32 cellular contexts compared by ENCODE assay signal in genomic region chr1:227508431-227508830, GRCh38.
"Had no signal": no experiment of that assay in that cellular context is flagged by ENCODE, and none has a peak within 500 bp of the region (broad histone marks: within the 10 kb centered on the region; RNA-seq: fewer than 3 reads in every experiment).

No MANE protein-coding gene starts in this region.

- H3K9me3 ChIP-seq: ascending aorta had no signal

- H3K4me3 Mint-ChIP-seq: activated B cell treated with CpG ODN at 0.5 μM for 24 hours; activated CD4-positive, alpha-beta memory T cell treated with anti-CD3 and anti-CD28 coated beads for 36 hours; activated CD4-positive, alpha-beta T cell treated with anti-CD3 and anti-CD28 coated beads, Interleukin-2, amount 10 ng/mL, durations not matched to agents 7 days and 5 days; activated CD8-positive, alpha-beta T cell treated with anti-CD3 and anti-CD28 coated beads for 36 hours; activated naive CD4-positive, alpha-beta T cell treated with anti-CD3 and anti-CD28 coated beads, Interleukin-2, amount 10 ng/mL, durations not matched to agents 7 days and 5 days; activated naive CD4-positive, alpha-beta T cell treated with anti-CD3 and anti-CD28 coated beads, Interleukin-2, amount 50 U/mL, for 24 hours; activated naive CD8-positive, alpha-beta T cell; activated naive CD8-positive, alpha-beta T cell treated with anti-CD3 and anti-CD28 coated beads, Interleukin-2, amount 10 ng/mL, durations not matched to agents 7 days and 5 days; activated naive CD8-positive, alpha-beta T cell treated with anti-CD3 and anti-CD28 coated beads, Interleukin-2, amount 50 U/mL, for 24 hours; activated T-cell treated with anti-CD3 and anti-CD28 coated beads, Interleukin-2, amount 50 U/mL, for 24 hours; brain; central memory CD8-positive, alpha-beta T cell; T-helper 1 cell treated with Interleukin-12 subunit alpha and Interleukin-12 subunit beta and Interleukin-4 antibody, amounts not matched to agents 30 μg/mL and 1 μg/mL, for 36 hours; T-helper 2 cell treated with Interferon-gamma antibody and Interleukin-4, amounts not matched to agents 5 μg/mL and 100 μg/mL, for 36 hours had no signal

- DNase-seq: activated B cell treated with CpG ODN at 0.5 μM for 24 hours; activated CD4-positive, alpha-beta memory T cell treated with anti-CD3 and anti-CD28 coated beads for 36 hours; activated CD4-positive, alpha-beta T cell treated with anti-CD3 and anti-CD28 coated beads for 4 hours; activated CD4-positive, alpha-beta T cell treated with anti-CD3 and anti-CD28 coated beads, Interleukin-2, amount 10 ng/mL, durations not matched to agents 7 days and 5 days; activated CD4-positive, CD25-positive, alpha-beta regulatory T cell treated with anti-CD3 and anti-CD28 coated beads, Interleukin-2, amount 50 U/mL, for 72 hours; activated CD8-positive, alpha-beta memory T cell treated with anti-CD3 and anti-CD28 coated beads, Interleukin-2, amount 50 U/mL, for 48 hours; activated CD8-positive, alpha-beta T cell treated with anti-CD3 and anti-CD28 coated beads for 36 hours; activated effector memory CD4-positive, alpha-beta T cell treated with Interleukin-2 at 50 U/mL for 16 hours; activated gamma-delta T cell; activated naive CD4-positive, alpha-beta T cell treated with anti-CD3 and anti-CD28 coated beads, Interleukin-2, amount 10 ng/mL, durations not matched to agents 7 days and 5 days; activated naive CD4-positive, alpha-beta T cell treated with Interleukin-2 at 50 U/mL for 16 hours; activated naive CD8-positive, alpha-beta T cell treated with anti-CD3 and anti-CD28 coated beads, Interleukin-2, amount 10 ng/mL, durations not matched to agents 7 days and 5 days; activated naive CD8-positive, alpha-beta T cell treated with anti-CD3 and anti-CD28 coated beads, Interleukin-2, amount 50 U/mL, for 24 hours; activated T-cell treated with anti-CD3 and anti-CD28 coated beads, Interleukin-2, amount 50 U/mL, for 24 hours; activated T-cell treated with anti-CD3 and anti-CD28 coated beads, Interleukin-2, amount 50 U/mL, for 48 hours; amygdala; anterior cingulate cortex; caudate nucleus; cerebellar nuclear complex; T-helper 1 cell; T-helper 2 cell; T-helper 9 cell had no signal

- H3K36me3 Mint-ChIP-seq: activated CD4-positive, alpha-beta memory T cell treated with anti-CD3 and anti-CD28 coated beads for 36 hours; activated naive CD4-positive, alpha-beta T cell treated with anti-CD3 and anti-CD28 coated beads, Interleukin-2, amount 10 ng/mL, durations not matched to agents 7 days and 5 days; activated naive CD4-positive, alpha-beta T cell treated with anti-CD3 and anti-CD28 coated beads, Interleukin-2, amount 50 U/mL, for 24 hours; activated naive CD8-positive, alpha-beta T cell; activated naive CD8-positive, alpha-beta T cell treated with anti-CD3 and anti-CD28 coated beads, Interleukin-2, amount 10 ng/mL, durations not matched to agents 7 days and 5 days; brain had no signal

- H3K4me1 Mint-ChIP-seq: activated B cell treated with CpG ODN at 0.5 μM for 24 hours; activated CD4-positive, alpha-beta T cell treated with anti-CD3 and anti-CD28 coated beads, Interleukin-2, amount 10 ng/mL, durations not matched to agents 7 days and 5 days; activated naive CD4-positive, alpha-beta T cell treated with anti-CD3 and anti-CD28 coated beads, Interleukin-2, amount 10 ng/mL, durations not matched to agents 7 days and 5 days; activated naive CD4-positive, alpha-beta T cell treated with anti-CD3 and anti-CD28 coated beads, Interleukin-2, amount 50 U/mL, for 24 hours; activated naive CD8-positive, alpha-beta T cell treated with anti-CD3 and anti-CD28 coated beads, Interleukin-2, amount 10 ng/mL, durations not matched to agents 7 days and 5 days; activated naive CD8-positive, alpha-beta T cell treated with anti-CD3 and anti-CD28 coated beads, Interleukin-2, amount 50 U/mL, for 24 hours; brain; central memory CD8-positive, alpha-beta T cell had no signal

- H3K4me1 ChIP-seq: ascending aorta had no signal

- H3K27ac ChIP-seq: ascending aorta, cardiac muscle cell, VCaP had no signal

- H3K27me3 Mint-ChIP-seq: activated CD4-positive, alpha-beta T cell treated with anti-CD3 and anti-CD28 coated beads, Interleukin-2, amount 10 ng/mL, durations not matched to agents 7 days and 5 days had no signal

- H3K27me3 ChIP-seq: ascending aorta, cardiac muscle cell had no signal

- H3K4me3 ChIP-seq: ascending aorta, cardiac muscle cell had no signal

- H3K27ac Mint-ChIP-seq: activated B cell treated with CpG ODN at 0.5 μM for 24 hours; activated CD4-positive, alpha-beta memory T cell treated with anti-CD3 and anti-CD28 coated beads for 36 hours; activated CD4-positive, alpha-beta T cell treated with anti-CD3 and anti-CD28 coated beads, Interleukin-2, amount 10 ng/mL, durations not matched to agents 7 days and 5 days; activated CD8-positive, alpha-beta T cell treated with anti-CD3 and anti-CD28 coated beads for 36 hours; activated naive CD4-positive, alpha-beta T cell treated with anti-CD3 and anti-CD28 coated beads, Interleukin-2, amount 10 ng/mL, durations not matched to agents 7 days and 5 days; activated naive CD4-positive, alpha-beta T cell treated with anti-CD3 and anti-CD28 coated beads, Interleukin-2, amount 50 U/mL, for 24 hours; activated naive CD8-positive, alpha-beta T cell; activated naive CD8-positive, alpha-beta T cell treated with anti-CD3 and anti-CD28 coated beads, Interleukin-2, amount 10 ng/mL, durations not matched to agents 7 days and 5 days; activated naive CD8-positive, alpha-beta T cell treated with anti-CD3 and anti-CD28 coated beads, Interleukin-2, amount 50 U/mL, for 24 hours; activated T-cell treated with anti-CD3 and anti-CD28 coated beads, Interleukin-2, amount 50 U/mL, for 24 hours; activated T-helper 2 cell treated with anti-CD3 and anti-CD28 coated beads, Interferon-gamma antibody, Interleukin-2, Interleukin-4, amounts not matched to agents 10 μg/mL and 5 μg/mL and 100 μg/mL, durations not matched to agents 14 hours and 24 hours and 36 hours; brain; T-helper 1 cell treated with Interleukin-12 subunit alpha and Interleukin-12 subunit beta and Interleukin-4 antibody, amounts not matched to agents 30 μg/mL and 1 μg/mL, for 36 hours; T-helper 2 cell treated with Interferon-gamma antibody and Interleukin-4, amounts not matched to agents 5 μg/mL and 100 μg/mL, for 36 hours had no signal

- H3K9me3 Mint-ChIP-seq: activated B cell treated with CpG ODN at 0.5 μM for 24 hours; activated CD4-positive, alpha-beta memory T cell treated with anti-CD3 and anti-CD28 coated beads for 36 hours; activated CD4-positive, alpha-beta T cell treated with anti-CD3 and anti-CD28 coated beads, Interleukin-2, amount 10 ng/mL, durations not matched to agents 7 days and 5 days; activated CD8-positive, alpha-beta T cell treated with anti-CD3 and anti-CD28 coated beads for 36 hours; activated naive CD4-positive, alpha-beta T cell treated with anti-CD3 and anti-CD28 coated beads, Interleukin-2, amount 10 ng/mL, durations not matched to agents 7 days and 5 days; activated naive CD4-positive, alpha-beta T cell treated with anti-CD3 and anti-CD28 coated beads, Interleukin-2, amount 50 U/mL, for 24 hours; activated naive CD8-positive, alpha-beta T cell treated with anti-CD3 and anti-CD28 coated beads, Interleukin-2, amount 10 ng/mL, durations not matched to agents 7 days and 5 days; activated naive CD8-positive, alpha-beta T cell treated with anti-CD3 and anti-CD28 coated beads, Interleukin-2, amount 50 U/mL, for 24 hours; activated T-cell treated with anti-CD3 and anti-CD28 coated beads, Interleukin-2, amount 50 U/mL, for 24 hours; activated T-helper 2 cell treated with anti-CD3 and anti-CD28 coated beads, Interferon-gamma antibody, Interleukin-2, Interleukin-4, amounts not matched to agents 10 μg/mL and 5 μg/mL and 100 μg/mL, durations not matched to agents 14 hours and 24 hours and 36 hours; brain; central memory CD8-positive, alpha-beta T cell; T-helper 1 cell treated with Interleukin-12 subunit alpha and Interleukin-12 subunit beta and Interleukin-4 antibody, amounts not matched to agents 30 μg/mL and 1 μg/mL, for 36 hours; T-helper 2 cell treated with Interferon-gamma antibody and Interleukin-4, amounts not matched to agents 5 μg/mL and 100 μg/mL, for 36 hours had no signal

- ATAC-seq: activated CD8-positive, alpha-beta T cell treated with anti-CD3 and anti-CD28 coated beads for 36 hours; activated naive CD8-positive, alpha-beta T cell treated with anti-CD3 and anti-CD28 coated beads, Interleukin-2, amount 50 U/mL, for 24 hours had no signal

- H3K36me3 ChIP-seq: ascending aorta, cardiac muscle cell had no signal
